In genomic region chr12:123513805-123514204, GRCh38 we compare ENCODE assay signal across 32 cellular contexts. TPM values are rescaled to one million over a fixed set of nuclear protein-coding genes. Genes with fewer than 3 reads are reported as not detected.
DNase-seq lines count a peak whose midpoint lies in the region; ATAC-seq, FAIRE-seq and TF ChIP-seq lines count a peak whose summit lies in the region.
"Had no signal": no experiment of that assay in that cellular context is flagged by ENCODE, and none has a peak within 500 bp of the region (broad histone marks: within the 10 kb centered on the region; RNA-seq: fewer than 3 reads in every experiment).

No MANE protein-coding gene starts in this region.

- no peak overlapping the region for H3K4me3 Mint-ChIP-seq in H9
- H3K4me3 Mint-ChIP-seq: activated CD4-positive, alpha-beta memory T cell treated with anti-CD3 and anti-CD28 coated beads for 36 hours; activated naive CD8-positive, alpha-beta T cell treated with anti-CD3 and anti-CD28 coated beads for 36 hours; effector memory CD8-positive, alpha-beta T cell; HFFc6; naive thymus-derived CD4-positive, alpha-beta T cell; T-cell had no signal

- H3K4me3 ChIP-seq in H1 (ENCODE audit: extremely low read depth in 1 of 4, insufficient read depth in 2 of 4, low read depth in 3 of 4, low read length in 4 of 4): no peak overlapping the region
- no peak overlapping the region for H3K4me3 ChIP-seq in left lung
- no peak overlapping the region for H3K4me3 ChIP-seq in H7 (ENCODE audit: insufficient read depth, low read depth, low read length)
- H3K4me3 ChIP-seq: PC-9, SJSA1, upper lobe of left lung had no signal

- TF ChIP-seq EP300 in H1 (IDR thresholded peaks at IDR 0.05; ENCODE audit: borderline replicate concordance in 1 of 2, low read depth in 2 of 2, low read length in 2 of 2): no peak

- CTCF ChIA-PET in H1 (lab: Charles Lee; ENCODE audit: partially characterized antibody): interaction anchor here (1.0 kb wide), 2 partner anchors 19 to 66 kb away, joined by 3 to 4 read pairs; no protein-coding TSS in a partner anchor

- H2BK120ac ChIP-seq in H9 (ENCODE audit: low read depth, low read length, poor library complexity, severe bottlenecking) (no peak overlapping the region), H1 (replicated peaks; ENCODE audit: low read depth, low read length) (no peak overlapping the region)

- H4K8ac ChIP-seq in H9 (replicated peaks; ENCODE audit: insufficient read length, low read depth, low read length): no peak overlapping the region
- no peak overlapping the region for H4K8ac ChIP-seq in H1 (ENCODE audit: extremely low read depth, insufficient read depth, low read length)

- H2BK12ac ChIP-seq in H9 (ENCODE audit: insufficient read length, low read depth, low read length): no peak overlapping the region
- peak overlapping the region; percentile 84; the same call in 1 of the 2 replicates for H2BK12ac ChIP-seq in H1 (ENCODE audit: low read depth, low read length)

- H3K23ac ChIP-seq in H9 (ENCODE audit: insufficient read length, low read depth, low read length) (no peak overlapping the region), H1 (ENCODE audit: insufficient read length) (no peak overlapping the region)

- H3K79me1 ChIP-seq in H9 (ENCODE audit: insufficient read depth, low read depth, low read length, poor library complexity, severe bottlenecking): no peaks in the 10 kb centered on the region
- H3K79me1 ChIP-seq in H1 (ENCODE audit: low read depth, low read length): peaks cover 4% of the 10 kb centered on the region; the same call in 1 of the 2 replicates

- H3K4me1 ChIP-seq in H9 (ENCODE audit: insufficient read depth, low read length): no peaks in the 10 kb centered on the region
- 0 out of 7 replicates have a peak, but pooled peaks cover 0 to 2% (median 0%) of the 10 kb centered on the region in 4 experiments for H3K4me1 ChIP-seq in H1 (replicated peaks in 1 of 4; ENCODE audit: control insufficient read depth in 3 of 4, insufficient read depth in 4 of 4, low read length in 3 of 4)
- peaks cover 0 to 5% of the 10 kb centered on the region in 2 donors for H3K4me1 ChIP-seq in left lung
- H3K4me1 ChIP-seq: SJSA1 had no signal

- H3K27ac ChIP-seq in 22Rv1 (peak overlapping the region; percentile 37), H9 (ENCODE audit: insufficient read length, low read depth, low read length) (no peak overlapping the region), H1 (ENCODE audit: low read depth, low read length) (peak overlapping the region; percentile 45; the same call in 1 of the 2 replicates), left lung (peak overlapping the region; percentile 28 to 59)
- H3K27ac ChIP-seq: foreskin keratinocyte, PC-9, SJSA1 had no signal

- no peak overlapping the region for H2AFZ ChIP-seq in H9 (ENCODE audit: low read length)
- no peak overlapping the region for H2AFZ ChIP-seq in H1 (ENCODE audit: low read length)
- H2AFZ ChIP-seq: PC-9 had no signal

- H3K56ac ChIP-seq in H9 (ENCODE audit: insufficient read length, low read depth, low read length) (no peak overlapping the region), H1 (replicated peaks; ENCODE audit: insufficient read length, low read depth, low read length) (no peak overlapping the region)

- TF ChIP-seq CTCF in 22Rv1 (IDR thresholded peaks at IDR 0.05) (no peak), H9 (conservative IDR thresholded peaks at IDR 0.05) (no peak), H1 (IDR thresholded peaks at IDR 0.05; ENCODE audit: control extremely low read depth in 1 of 3, insufficient read depth in 1 of 3, low read depth in 1 of 3, low read length in 3 of 3) (no peak), left lung (IDR thresholded peaks at IDR 0.05) (no peak)

- H3K36me3 Mint-ChIP-seq in H9 (ENCODE audit: insufficient read depth in 1 of 3, low read depth in 3 of 3): peaks cover 13 to 27% (median 16%) of the 10 kb centered on the region in 3 experiments; a peak in 6 of 7 replicates

- no peak overlapping the region for H3K4me2 ChIP-seq in H9 (ENCODE audit: insufficient read depth, insufficient read length, low read length)
- H3K4me2 ChIP-seq in H1 (ENCODE audit: insufficient read depth in 1 of 2, low read depth in 2 of 2, low read length in 2 of 2): no peak overlapping the region
- H3K4me2 ChIP-seq: PC-9 had no signal

- H3K18ac ChIP-seq in H9 (ENCODE audit: insufficient read length, low read depth, low read length): no peak overlapping the region
- H3K18ac ChIP-seq in H1 (ENCODE audit: extremely low read depth, low read length): peak overlapping the region; percentile 60; the same call in 1 of the 2 replicates

- H3T11ph ChIP-seq in H9 (ENCODE audit: low read length): no peak overlapping the region

- H2AK5ac ChIP-seq in H9 (ENCODE audit: insufficient read length, low read length) (no peak overlapping the region), H1 (ENCODE audit: low read depth, low read length) (0 out of 2 replicates have a peak overlapping the region, but pooled peaks have one; percentile 2)

- H3K4me1 Mint-ChIP-seq in H9: peaks cover 0 to 6% of the 10 kb centered on the region in 2 experiments; a peak in 2 of 4 replicates
- H3K4me1 Mint-ChIP-seq: activated naive CD8-positive, alpha-beta T cell treated with anti-CD3 and anti-CD28 coated beads for 36 hours had no signal

- H3K9me3 Mint-ChIP-seq in H9: no peaks in the 10 kb centered on the region
- H3K9me3 Mint-ChIP-seq: activated CD4-positive, alpha-beta memory T cell treated with anti-CD3 and anti-CD28 coated beads for 36 hours; activated naive CD8-positive, alpha-beta T cell treated with anti-CD3 and anti-CD28 coated beads for 36 hours; effector memory CD8-positive, alpha-beta T cell; HFFc6; naive thymus-derived CD4-positive, alpha-beta T cell; T-cell had no signal

- intact Hi-C loops in left lung (cut with DNase I): no loop called here

- DNase-seq in H9 (peak; percentile 24), H1 (ENCODE audit: low read depth in 1 of 2, low spot score in 2 of 2) (no peak), left lung (no peak), H7 (no peak)
- DNase-seq: activated CD4-positive, alpha-beta memory T cell treated with anti-CD3 and anti-CD28 coated beads for 36 hours; activated effector memory CD4-positive, alpha-beta T cell treated with Interleukin-2 at 50 U/mL for 16 hours; activated naive CD8-positive, alpha-beta T cell treated with anti-CD3 and anti-CD28 coated beads for 36 hours; activated T-cell treated with anti-CD3 and anti-CD28 coated beads for 4 hours; aorta; C1 segment of cervical spinal cord; caudate nucleus; COR-L47; cortex of kidney; effector memory CD8-positive, alpha-beta T cell; GF-D8; HFFc6; left colon; midbrain; naive thymus-derived CD4-positive, alpha-beta T cell; NCI-H1092 treated with DMSO at 0.1 percent for 48 hours; NCI-H1930; NK-92 treated with Interleukin-12 subunit alpha and Interleukin-12 subunit beta, amount 100 ng/mL, for 24 hours; occipital lobe; PC-9; T-cell had no signal

- H3K36me3 ChIP-seq in H1 (ENCODE audit: control insufficient read depth in 2 of 4, insufficient read depth in 4 of 4, low read length in 3 of 4) (peaks cover 5 to 29% (median 12%) of the 10 kb centered on the region in 4 experiments; a peak in 7 of 8 replicates), left lung (peaks cover 0 to 25% of the 10 kb centered on the region in 2 donors), H7 (replicated peaks; ENCODE audit: control insufficient read depth, insufficient read depth, low read length) (peaks cover 33% of the 10 kb centered on the region)

- H3K14ac ChIP-seq in H9 (ENCODE audit: insufficient read depth, low read length) (no peak overlapping the region), H1 (ENCODE audit: insufficient read length) (no peak overlapping the region)

- H3K27ac Mint-ChIP-seq in H9: no peak overlapping the region
- H3K27ac Mint-ChIP-seq: activated CD4-positive, alpha-beta memory T cell treated with anti-CD3 and anti-CD28 coated beads for 36 hours; activated naive CD8-positive, alpha-beta T cell treated with anti-CD3 and anti-CD28 coated beads for 36 hours; effector memory CD8-positive, alpha-beta T cell; HFFc6; T-cell had no signal

- H4K91ac ChIP-seq in H9 (ENCODE audit: insufficient read length, low read depth, low read length) (no peak overlapping the region), H1 (replicated peaks; ENCODE audit: insufficient read length, low read length) (peak overlapping the region; percentile 57)

- POLR2A ChIA-PET in H1 (lab: Charles Lee; ENCODE audit: partially characterized antibody): interaction anchor here (0.8 to 1.9 kb wide), 6 partner anchors 12 to 37 kb away, joined by 3 to 8 read pairs (median 4); partner anchors contain the start of gene RILPL1

- H3K4ac ChIP-seq in H9 (ENCODE audit: low read depth, low read length): no peak overlapping the region
- no peak overlapping the region for H3K4ac ChIP-seq in H1 (replicated peaks; ENCODE audit: insufficient read length, low read depth, low read length)

- no peaks in the 10 kb centered on the region for H3K27me3 Mint-ChIP-seq in H9 (ENCODE audit: low read depth)
- H3K27me3 Mint-ChIP-seq: activated CD4-positive, alpha-beta memory T cell treated with anti-CD3 and anti-CD28 coated beads for 36 hours; activated naive CD8-positive, alpha-beta T cell treated with anti-CD3 and anti-CD28 coated beads for 36 hours; effector memory CD8-positive, alpha-beta T cell; naive thymus-derived CD4-positive, alpha-beta T cell; T-cell had no signal

- H2BK15ac ChIP-seq in H9 (ENCODE audit: low read depth, low read length) (no peak overlapping the region), H1 (ENCODE audit: low read length) (no peak overlapping the region)

- no peak overlapping the region for H3K9ac ChIP-seq in H9 (ENCODE audit: extremely low read depth, insufficient read length, low read length)
- H3K9ac ChIP-seq in H1 (replicated peaks in 1 of 4; ENCODE audit: extremely low read depth in 1 of 4, low read depth in 3 of 4, low read length in 3 of 4): peak overlapping the region in 1 of 4 experiments; percentile 19; a peak in 1 of 7 replicates

- no CpG with 5 or more reads among the region's 13 CpGs for WGBS in H9 (ENCODE audit: extremely low coverage, insufficient read length, low lambda C conversion rate)
- 94% methylated on average over 13 of the region's 13 CpGs; no CpG with 5 or more reads in 1 of the 2 experiments for WGBS in H1 (ENCODE audit: extremely low coverage in 1 of 2, insufficient coverage in 1 of 2, insufficient read length in 1 of 2, insufficient replicate concordance in 2 of 2, low coverage in 1 of 2, low lambda C conversion rate in 2 of 2, missing lambda C conversion rate in 1 of 2), 2 experiments

- H3K9me3 ChIP-seq in H9 (ENCODE audit: control insufficient read depth, low read depth, low read length) (no peaks in the 10 kb centered on the region), H1 (ENCODE audit: insufficient read depth in 2 of 2, low read depth in 1 of 2, low read length in 1 of 2) (no peaks in the 10 kb centered on the region), left lung (no peaks in the 10 kb centered on the region)
- H3K9me3 ChIP-seq: SJSA1, upper lobe of left lung had no signal

- no peak for FAIRE-seq in H1 (lab: Jason Lieb, UNC)

- H4K20me1 ChIP-seq in H9 (ENCODE audit: control insufficient read depth, insufficient read depth, insufficient read length) (peaks cover 2% of the 10 kb centered on the region), H1 (replicated peaks in 1 of 2; ENCODE audit: control insufficient read depth in 1 of 2, insufficient read depth in 2 of 2, low read length in 2 of 2) (peaks cover 0 to 7% of the 10 kb centered on the region in 2 experiments)

- H3K27me3 ChIP-seq in H9 (ENCODE audit: insufficient read depth, low read length): no peaks in the 10 kb centered on the region
- no peaks in the 10 kb centered on the region for H3K27me3 ChIP-seq in H1 (replicated peaks in 1 of 4; ENCODE audit: control insufficient read depth in 3 of 4, extremely low read depth in 1 of 4, insufficient read depth in 3 of 4, low read length in 3 of 4)
- H3K27me3 ChIP-seq in left lung: no peaks in the 10 kb centered on the region
- H3K27me3 ChIP-seq in H7 (ENCODE audit: control insufficient read depth, insufficient read depth, low read length): no peaks in the 10 kb centered on the region
- H3K27me3 ChIP-seq: foreskin keratinocyte, SJSA1, upper lobe of left lung had no signal

- H3K79me2 ChIP-seq in H9 (ENCODE audit: insufficient read depth, low read length) (no peaks in the 10 kb centered on the region), H1 (ENCODE audit: control insufficient read depth in 1 of 2, insufficient read depth in 2 of 2, low read length in 2 of 2) (no peaks in the 10 kb centered on the region)

- H2BK5ac ChIP-seq in H9 (ENCODE audit: insufficient read length, low read length): no peak overlapping the region
- H2BK5ac ChIP-seq in H1 (ENCODE audit: low read depth, low read length): peak overlapping the region; percentile 100; the same call in 1 of the 2 replicates

- TF ChIP-seq RAD21 in H1 (IDR thresholded peaks at IDR 0.05 in 1 of 2, conservative IDR thresholded peaks at IDR 0.05 in 1 of 2; ENCODE audit: low read depth in 2 of 2, low read length in 2 of 2): no peak

- ATAC-seq in left lung: no peak
- ATAC-seq in HG03520 (IDR thresholded peaks at IDR 0.05; ENCODE audit: unreplicated experiment): no peak
- no peak for ATAC-seq in GM18867 (IDR thresholded peaks at IDR 0.05; ENCODE audit: unreplicated experiment)
- no peak for ATAC-seq in HG02642 (IDR thresholded peaks at IDR 0.05; ENCODE audit: poor library complexity, unreplicated experiment)
- ATAC-seq: effector memory CD8-positive, alpha-beta T cell; left colon; naive thymus-derived CD4-positive, alpha-beta T cell; T-cell had no signal

- H2BK20ac ChIP-seq in H9 (ENCODE audit: low read depth, low read length, poor library complexity, severe bottlenecking): no peak overlapping the region
- H2BK20ac ChIP-seq in H1 (ENCODE audit: low read length): no peak overlapping the region; the same call in 1 of the 2 replicates

- no peak overlapping the region for H4K5ac ChIP-seq in H9 (ENCODE audit: insufficient read length, low read depth, low read length)
- no peak overlapping the region for H4K5ac ChIP-seq in H1 (ENCODE audit: insufficient read length, low read depth, low read length)

- TF ChIP-seq POLR2A in H1 (IDR thresholded peaks at IDR 0.05; ENCODE audit: control extremely low read depth in 1 of 2, low read depth in 2 of 2, low read length in 2 of 2): no peak

- H3K23me2 ChIP-seq in H9 (ENCODE audit: insufficient read length, low read depth, low read length, poor library complexity, severe bottlenecking) (no peaks in the 10 kb centered on the region), H1 (ENCODE audit: low read depth, low read length) (peaks cover 26% of the 10 kb centered on the region; the same call in 1 of the 2 replicates)

RNA-seq across cellular contexts. Expression of gene RILPL1, which starts 19.7 kb away (rescaled TPM):
- total RNA-seq in H9 (2021) (7.9 and 8.1 TPM in 2 replicates), left lung (10 to 100 TPM; 11.9 to 19.1 TPM)
- total RNA-seq in H1 (2021; fragmentation: NEBNext Ultra II Directional; extraction: Animal tissue kit (Norgen Biotek cat#: 25700)): 6.5 and 6.7 TPM in 2 replicates
- polyA plus RNA-seq in H1 (2011; rRNA removed): 9.4 and 12.1 TPM in 2 replicates
- 8.6 TPM for polyA plus RNA-seq in H1 (2011; cell fraction: cytosol; rRNA removed)
- polyA plus RNA-seq in H1 (2011; cell fraction: nucleus; rRNA removed): 13.6 TPM
- polyA plus RNA-seq in H1 (2012, experiment 1 of 2): 5.3 to 11.0 TPM (median 8.7 TPM) in 4 replicates
- polyA plus RNA-seq in H1 (2012, experiment 2 of 2): 6.1 TPM
- 10.2 TPM for polyA plus RNA-seq in H1 (2013, experiment 1 of 2)
- 11.2 TPM for polyA plus RNA-seq in H1 (2013, experiment 2 of 2)
- polyA minus RNA-seq in H1 (2011; rRNA and poly(A)+ RNA removed): 2.8 and 3.2 TPM in 2 replicates
- polyA minus RNA-seq in H1 (2011; cell fraction: cytosol; rRNA and poly(A)+ RNA removed): 7.6 TPM
- polyA minus RNA-seq in H1 (2011; cell fraction: nucleus; rRNA and poly(A)+ RNA removed): 5.8 TPM
- 12.4 and 13.2 TPM in 2 replicates for total RNA-seq in H7 (2014; rRNA removed; shearing (Covaris generic))

RNA-seq across cellular contexts. Expression of gene SNRNP35, which starts 55.9 kb away (rescaled TPM):
- 16.3 and 16.5 TPM in 2 replicates for total RNA-seq in H9 (2021)
- 15.3 and 16.9 TPM in 2 replicates for total RNA-seq in H1 (2021; fragmentation: NEBNext Ultra II Directional; extraction: Animal tissue kit (Norgen Biotek cat#: 25700))
- 8.0 and 8.4 TPM in 2 replicates for polyA plus RNA-seq in H1 (2011; rRNA removed)
- polyA plus RNA-seq in H1 (2011; cell fraction: cytosol; rRNA removed): 17.8 TPM
- polyA plus RNA-seq in H1 (2011; cell fraction: nucleus; rRNA removed): 12.3 TPM
- 24.0 to 28.6 TPM (median 26.7 TPM) in 4 replicates for polyA plus RNA-seq in H1 (2012, experiment 1 of 2)
- 9.4 TPM for polyA plus RNA-seq in H1 (2012, experiment 2 of 2)
- 14.3 TPM for polyA plus RNA-seq in H1 (2013, experiment 1 of 2)
- 14.8 TPM for polyA plus RNA-seq in H1 (2013, experiment 2 of 2)
- polyA minus RNA-seq in H1 (2011; rRNA and poly(A)+ RNA removed): 5.8 and 12.0 TPM in 2 replicates
- 7.3 TPM for polyA minus RNA-seq in H1 (2011; cell fraction: cytosol; rRNA and poly(A)+ RNA removed)
- polyA minus RNA-seq in H1 (2011; cell fraction: nucleus; rRNA and poly(A)+ RNA removed): 14.0 TPM
- total RNA-seq in left lung: 10 to 100 TPM; 22.6 to 24.5 TPM
- total RNA-seq in H7 (2014; rRNA removed; shearing (Covaris generic)): 5.5 and 12.8 TPM in 2 replicates
